8 cellular contexts compared by ENCODE assay signal in genomic region chr13:27424246-27425150, GRCh38. TPM values are rescaled to one million over a fixed set of nuclear protein-coding genes. Genes with fewer than 3 reads are reported as not detected.
DNase-seq lines count a peak whose midpoint lies in the region; ATAC-seq and TF ChIP-seq lines count a peak whose summit lies in the region.

GTF3A (plus strand) TSS chr13:27424619.

- peak; percentile 98 for DNase-seq in AG20443 (ENCODE audit: low spot score)
- peak; percentile 66 to 96 for DNase-seq in NCI-H526 (lab: John Stamatoyannopoulos, UW)
- DNase-seq in activated CD4-positive, alpha-beta T cell treated with anti-CD3 and anti-CD28 coated beads, Interleukin-2, amount 10 ng/mL, durations not matched to agents 7 days and 5 days, result peak; percentile 85
- peak; percentile 86 for DNase-seq in coronary artery (ENCODE audit: low spot score)
- DNase-seq in left kidney (ENCODE audit: low read depth, low spot score), result peak; percentile 95
- peak; percentile 86 for DNase-seq in stimulated activated CD4-positive, alpha-beta T cell treated with anti-CD3 and anti-CD28 coated beads, Interleukin-1b, Interleukin-23, amount 100 ng/mL, for 48 hours

- POLR2A ChIA-PET in activated CD4-positive, alpha-beta T cell treated with anti-CD3 and anti-CD28 coated beads, Interleukin-2, amount 10 ng/mL, durations not matched to agents 7 days and 5 days (lab: Charles Lee), result interaction anchor here (0.7 kb wide), 1 partner anchor 66 kb away, joined by 3 read pairs; no protein-coding TSS in a partner anchor

- H3K27ac ChIP-seq in coronary artery, result peak within 1 kb of the TSS; percentile 68 to 93

- H3K4me3 ChIP-seq in coronary artery, result peak within 1 kb of the TSS; percentile 81

- H3K36me3 Mint-ChIP-seq in activated CD4-positive, alpha-beta T cell treated with anti-CD3 and anti-CD28 coated beads, Interleukin-2, amount 10 ng/mL, durations not matched to agents 7 days and 5 days (ENCODE audit: low read depth), result peaks cover 37% of the 10 kb centered on the region

- TF ChIP-seq CTCF in coronary artery (IDR thresholded peaks at IDR 0.05), result no peak

- ATAC-seq in HG03378 (IDR thresholded peaks at IDR 0.05; ENCODE audit: unreplicated experiment), result peak; percentile 36

- H3K9me3 Mint-ChIP-seq in activated CD4-positive, alpha-beta T cell treated with anti-CD3 and anti-CD28 coated beads, Interleukin-2, amount 10 ng/mL, durations not matched to agents 7 days and 5 days, result no peaks in the 10 kb centered on the region

- H3K4me3 Mint-ChIP-seq in activated CD4-positive, alpha-beta T cell treated with anti-CD3 and anti-CD28 coated beads, Interleukin-2, amount 10 ng/mL, durations not matched to agents 7 days and 5 days, result peak within 1 kb of the TSS; percentile 87

- no peaks in the 10 kb centered on the region for H3K27me3 Mint-ChIP-seq in activated CD4-positive, alpha-beta T cell treated with anti-CD3 and anti-CD28 coated beads, Interleukin-2, amount 10 ng/mL, durations not matched to agents 7 days and 5 days

- peak within 1 kb of the TSS; percentile 97 for H3K27ac Mint-ChIP-seq in activated CD4-positive, alpha-beta T cell treated with anti-CD3 and anti-CD28 coated beads, Interleukin-2, amount 10 ng/mL, durations not matched to agents 7 days and 5 days

- peak; percentile 97 for TF ChIP-seq POLR2A in GM19099 (IDR thresholded peaks at IDR 0.05; ENCODE audit: extremely low read depth, insufficient read length, low read depth)

- peaks cover 53% of the 10 kb centered on the region for H3K4me1 Mint-ChIP-seq in activated CD4-positive, alpha-beta T cell treated with anti-CD3 and anti-CD28 coated beads, Interleukin-2, amount 10 ng/mL, durations not matched to agents 7 days and 5 days

- CTCF ChIA-PET in activated CD4-positive, alpha-beta T cell treated with anti-CD3 and anti-CD28 coated beads, Interleukin-2, amount 10 ng/mL, durations not matched to agents 7 days and 5 days (lab: Charles Lee), result interaction anchor here (0.7 to 1.7 kb wide), 5 partner anchors 8 to 439 kb away, joined by 3 to 6 read pairs (median 3); no protein-coding TSS in a partner anchor

RNA-seq across cellular contexts. Expression of gene GTF3A, which starts in this region (rescaled TPM):
- total RNA-seq in activated CD4-positive, alpha-beta T cell treated with anti-CD3 and anti-CD28 coated beads, Interleukin-2, amount 10 ng/mL, durations not matched to agents 7 days and 5 days, result 100 to 1,000 TPM; 173 to 189 TPM

Comparison
In these comparisons a context has a peak if more than half of its experiments do, and no peak if none do; other contexts are left out.
1. Peak in every context shown above with its lines: DNase-seq, ATAC-seq, H3K4me3 ChIP-seq and H3K27ac ChIP-seq.